30 cellular contexts compared by ENCODE assay signal in genomic region chr4:24772061-24772705, GRCh38. TPM values are rescaled to one million over a fixed set of nuclear protein-coding genes. Genes with fewer than 3 reads are reported as not detected.
"Had no signal": no experiment of that assay in that cellular context is flagged by ENCODE, and none has a peak within 500 bp of the region (broad histone marks: within the 10 kb centered on the region; RNA-seq: fewer than 3 reads in every experiment).

No MANE protein-coding gene starts in this region.

- H3K4me1 ChIP-seq: adrenal gland, body of pancreas, breast epithelium had no signal

- H3K27me3 ChIP-seq: adrenal gland, body of pancreas, breast epithelium, SJSA1 had no signal

- H3K36me3 ChIP-seq: adrenal gland, breast epithelium, SJSA1 had no signal

- DNase-seq: activated CD4-positive, alpha-beta T cell treated with anti-CD3 and anti-CD28 coated beads, Interleukin-2, amount 10 ng/mL, durations not matched to agents 24 days and 14 days; activated CD4-positive, alpha-beta T cell treated with anti-CD3 and anti-CD28 coated beads, Interleukin-2, amount 50 U/mL, for 4 hours; activated CD8-positive, alpha-beta T cell treated with anti-CD3 and anti-CD28 coated beads, Interleukin-2, amount 10 ng/mL, durations not matched to agents 7 days and 5 days; activated gamma-delta T cell treated with Interleukin-2 at 50 U/mL for 16 hours; activated naive CD4-positive, alpha-beta T cell treated with anti-CD3 and anti-CD28 coated beads for 36 hours; activated T-cell treated with anti-CD3 and anti-CD28 coated beads, Interleukin-2, amount 50 U/mL, for 24 hours; adrenal gland; body of pancreas; Karpas-422; KBM-7; NCI-H1105; NCI-H1417 treated with DMSO at 0.1 percent for 48 hours; NCI-H187; NCI-H2029 treated with DMSO at 0.1 percent for 48 hours; NCI-H2107; NCI-H226; NCI-H446 treated with DMSO at 0.1 percent for 48 hours; NCI-H524; NCI-H774; PC-9; SHP77; SK-N-SH had no signal

- H3K4me3 ChIP-seq: adrenal gland, body of pancreas, breast epithelium, PC-9, SJSA1 had no signal

- H3K27ac Mint-ChIP-seq: activated CD4-positive, alpha-beta T cell treated with anti-CD3 and anti-CD28 coated beads, Interleukin-2, amount 10 ng/mL, durations not matched to agents 24 days and 14 days; activated CD8-positive, alpha-beta T cell treated with anti-CD3 and anti-CD28 coated beads, Interleukin-2, amount 10 ng/mL, durations not matched to agents 7 days and 5 days; activated naive CD4-positive, alpha-beta T cell treated with anti-CD3 and anti-CD28 coated beads for 36 hours; activated naive CD4-positive, alpha-beta T cell treated with anti-CD3 and anti-CD28 coated beads, Interleukin-2, amount 50 U/mL, for 72 hours; activated T-cell treated with anti-CD3 and anti-CD28 coated beads, Interleukin-2, amount 50 U/mL, for 24 hours; T-helper 1 cell treated with Interleukin-12 subunit alpha and Interleukin-12 subunit beta and Interleukin-4 antibody, amounts not matched to agents 30 μg/mL and 1 μg/mL, for 36 hours; T-helper 2 cell treated with Interferon-gamma antibody and Interleukin-4, amounts not matched to agents 5 μg/mL and 100 μg/mL, for 36 hours had no signal

- H3K9me3 ChIP-seq: adrenal gland, body of pancreas, breast epithelium, SJSA1, SK-N-SH had no signal

- ATAC-seq: activated CD8-positive, alpha-beta T cell treated with anti-CD3 and anti-CD28 coated beads, Interleukin-2, amount 10 ng/mL, durations not matched to agents 7 days and 5 days; activated naive CD4-positive, alpha-beta T cell treated with anti-CD3 and anti-CD28 coated beads, Interleukin-2, amount 50 U/mL, for 72 hours; body of pancreas had no signal

- H3K9me3 Mint-ChIP-seq: activated naive CD4-positive, alpha-beta T cell treated with anti-CD3 and anti-CD28 coated beads for 36 hours; activated T-cell treated with anti-CD3 and anti-CD28 coated beads, Interleukin-2, amount 50 U/mL, for 24 hours; T-helper 2 cell treated with Interferon-gamma antibody and Interleukin-4, amounts not matched to agents 5 μg/mL and 100 μg/mL, for 36 hours had no signal

- H3K4me3 Mint-ChIP-seq: activated CD4-positive, alpha-beta T cell treated with anti-CD3 and anti-CD28 coated beads, Interleukin-2, amount 10 ng/mL, durations not matched to agents 24 days and 14 days; activated CD8-positive, alpha-beta T cell treated with anti-CD3 and anti-CD28 coated beads, Interleukin-2, amount 10 ng/mL, durations not matched to agents 7 days and 5 days; activated naive CD4-positive, alpha-beta T cell treated with anti-CD3 and anti-CD28 coated beads for 36 hours; activated T-cell treated with anti-CD3 and anti-CD28 coated beads, Interleukin-2, amount 50 U/mL, for 24 hours; T-helper 1 cell treated with Interleukin-12 subunit alpha and Interleukin-12 subunit beta and Interleukin-4 antibody, amounts not matched to agents 30 μg/mL and 1 μg/mL, for 36 hours; T-helper 2 cell treated with Interferon-gamma antibody and Interleukin-4, amounts not matched to agents 5 μg/mL and 100 μg/mL, for 36 hours had no signal

- H3K27ac ChIP-seq: adrenal gland, body of pancreas, breast epithelium, PC-9, SJSA1 had no signal

- H3K27me3 Mint-ChIP-seq: activated CD4-positive, alpha-beta T cell treated with anti-CD3 and anti-CD28 coated beads, Interleukin-2, amount 10 ng/mL, durations not matched to agents 24 days and 14 days had no signal

- FAIRE-seq: TTC549 had no signal

RNA-seq across cellular contexts. Expression of gene SOD3, which starts 23.2 kb away (rescaled TPM):
- total RNA-seq: activated CD4-positive, alpha-beta T cell treated with anti-CD3 and anti-CD28 coated beads, Interleukin-2, amount 10 ng/mL, durations not matched to agents 24 days and 14 days; activated CD8-positive, alpha-beta T cell treated with anti-CD3 and anti-CD28 coated beads, Interleukin-2, amount 10 ng/mL, durations not matched to agents 7 days and 5 days; activated naive CD4-positive, alpha-beta T cell treated with anti-CD3 and anti-CD28 coated beads for 36 hours; activated naive CD4-positive, alpha-beta T cell treated with anti-CD3 and anti-CD28 coated beads, Interleukin-2, amount 50 U/mL, for 72 hours; MCF 10A; OCI-LY7 had no signal
